ENCODE assay signal across 8 cellular contexts in the genomic region with DNA sequence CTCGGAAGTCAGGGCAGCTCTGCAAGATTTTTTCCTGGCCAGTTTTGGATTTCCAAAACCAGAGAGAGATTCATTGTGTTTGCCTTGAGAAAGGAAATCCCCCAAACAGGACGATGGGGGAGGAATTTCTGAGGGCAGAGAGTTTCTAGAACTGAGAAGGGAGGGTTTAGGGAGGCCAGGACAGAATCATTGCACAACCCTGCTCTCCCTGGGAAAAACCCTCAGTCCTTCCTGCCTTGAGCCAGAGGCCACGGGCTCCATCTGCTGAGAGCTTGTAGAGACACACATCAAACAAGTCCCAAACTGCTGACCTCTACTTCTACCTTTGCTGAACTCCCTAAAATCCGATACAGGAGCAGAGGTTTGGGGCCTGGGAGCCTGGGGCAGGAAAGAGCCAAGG.
DNase-seq lines count a peak whose midpoint lies in the region; ATAC-seq lines count a peak whose summit lies in the region.

No MANE protein-coding gene starts in this region.

- DNase-seq in EL (peak; percentile 89), SKM-1 (lab: John Stamatoyannopoulos, UW; ENCODE audit: unreplicated experiment) (peak; percentile 31), foreskin melanocyte (peak; percentile 11), posterior vena cava (ENCODE audit: low spot score) (peak; percentile 92), germinal center (ENCODE audit: low spot score) (no peak), NCI-H187 treated with DMSO at 0.1 percent for 48 hours (lab: John Stamatoyannopoulos, UW) (no peak), LoVo (ENCODE audit: low spot score) (no peak)

- ATAC-seq in HG02610 (IDR thresholded peaks at IDR 0.05; ENCODE audit: unreplicated experiment) = peak; percentile 94

- intact Hi-C loops in posterior vena cava (cut with DNase I) = loop anchor here (2.0 kb wide), 2 partner anchors 36 to 38 kb away; no protein-coding TSS in a partner anchor

Comparison
In these comparisons a context has a peak if more than half of its experiments do, and no peak if none do; other contexts are left out.
1. DNase-seq: peak in EL (single experiment), SKM-1 (single experiment), foreskin melanocyte (single experiment) and posterior vena cava (single experiment); none in germinal center (single experiment), NCI-H187 treated with DMSO at 0.1 percent for 48 hours (single experiment) and LoVo (single experiment).